ENCODE assay signal across 8 cellular contexts in genomic region chr9:35658144-35658893, GRCh38. TPM values are rescaled to one million over a fixed set of nuclear protein-coding genes. Genes with fewer than 3 reads are reported as not detected.
DNase-seq lines count a peak whose midpoint lies in the region; ATAC-seq and TF ChIP-seq lines count a peak whose summit lies in the region.

TSS of gene CCDC107 (plus strand) at chr9:35658292. CDS start at chr9:35658380, 88 bp downstream.

- TF ChIP-seq CTCF in GM06990 (IDR thresholded peaks at IDR 0.05; ENCODE audit: insufficient read depth, low read length, poor library complexity, severe bottlenecking), result peak; percentile 82
- peak; percentile 69 for TF ChIP-seq CTCF in MM.1S (IDR thresholded peaks at IDR 0.05; ENCODE audit: low read length)
- peak in 3 of 4 experiments; percentile 57 to 72 (median 69) for TF ChIP-seq CTCF in gastroesophageal sphincter (IDR thresholded peaks at IDR 0.05)

- peaks cover 20% of the 10 kb centered on the region for H3F3A ChIP-seq in MM.1S (ENCODE audit: insufficient read depth, low read length)

- H3K36me3 ChIP-seq in GM06990 (ENCODE audit: control insufficient read depth, insufficient read depth, low read length) (peaks cover 12% of the 10 kb centered on the region), MM.1S (replicated peaks; ENCODE audit: insufficient read depth, low read length) (no peaks in the 10 kb centered on the region), SK-N-MC (ENCODE audit: insufficient read depth, low read length) (peaks cover 27% of the 10 kb centered on the region), gastroesophageal sphincter (peaks cover 0 to 11% of the 10 kb centered on the region in 2 donors)

- peaks cover 37% of the 10 kb centered on the region for H3K36me3 Mint-ChIP-seq in activated naive CD4-positive, alpha-beta T cell treated with anti-CD3 and anti-CD28 coated beads for 36 hours (ENCODE audit: low read depth)

- 0% methylated on average over 5 to 16 of the region's 65 CpGs for WGBS in gastroesophageal sphincter (ENCODE audit: low coverage in 1 of 2), 2 donors

- peaks cover 1% of the 10 kb centered on the region for H3K9me3 Mint-ChIP-seq in activated naive CD4-positive, alpha-beta T cell treated with anti-CD3 and anti-CD28 coated beads for 36 hours

- no peaks in the 10 kb centered on the region for H3K9me2 ChIP-seq in MM.1S (replicated peaks; ENCODE audit: insufficient read depth, low read length)

- H3K27ac Mint-ChIP-seq in activated naive CD4-positive, alpha-beta T cell treated with anti-CD3 and anti-CD28 coated beads for 36 hours, result peak within 1 kb of the TSS; percentile 94

- H3K4me2 ChIP-seq in MM.1S (ENCODE audit: low read depth, low read length), result peak within 1 kb of the TSS; percentile 89

- peaks cover 66% of the 10 kb centered on the region for H3K4me1 Mint-ChIP-seq in activated naive CD4-positive, alpha-beta T cell treated with anti-CD3 and anti-CD28 coated beads for 36 hours (ENCODE audit: low read depth)

- H3K27me3 ChIP-seq in GM06990 (replicated peaks; ENCODE audit: control insufficient read depth, insufficient read depth, low read length) (no peaks in the 10 kb centered on the region), MM.1S (replicated peaks; ENCODE audit: insufficient read depth, low read length) (no peaks in the 10 kb centered on the region), gastroesophageal sphincter (no peaks in the 10 kb centered on the region)

- H3K4me3 ChIP-seq in GM06990 (replicated peaks; ENCODE audit: low read depth, low read length) (peak within 1 kb of the TSS; percentile 96), MM.1S (ENCODE audit: low read length) (peak within 1 kb of the TSS; percentile 74), SK-N-MC (peak within 1 kb of the TSS; percentile 90), gastroesophageal sphincter (peak within 1 kb of the TSS; percentile 70 to 97)

- H3K4me1 ChIP-seq in MM.1S (ENCODE audit: low read length) (peaks cover 13% of the 10 kb centered on the region; the same call in 1 of the 2 replicates), gastroesophageal sphincter (peaks cover 0 to 58% (median 8%) of the 10 kb centered on the region in 3 donors)

- CTCF ChIA-PET in activated naive CD4-positive, alpha-beta T cell treated with anti-CD3 and anti-CD28 coated beads for 36 hours (lab: Charles Lee), result interaction anchor here (0.6 to 11.0 kb wide), 27 partner anchors 10 to 231 kb away, joined by 3 to 149 read pairs (median 4); partner anchors contain the start of genes CREB3, GBA2, RGP1 and SIT1

- H3K27me3 Mint-ChIP-seq in activated naive CD4-positive, alpha-beta T cell treated with anti-CD3 and anti-CD28 coated beads for 36 hours (ENCODE audit: low read depth), result peaks cover 3% of the 10 kb centered on the region

- peak within 1 kb of the TSS; percentile 84 for H3K4me3 Mint-ChIP-seq in activated naive CD4-positive, alpha-beta T cell treated with anti-CD3 and anti-CD28 coated beads for 36 hours

- H3K9me3 ChIP-seq in MM.1S (replicated peaks; ENCODE audit: insufficient read depth, low read length) (no peaks in the 10 kb centered on the region), SK-N-MC (ENCODE audit: low read depth, low read length) (no peaks in the 10 kb centered on the region), gastroesophageal sphincter (no peaks in the 10 kb centered on the region)

- peak within 1 kb of the TSS; percentile 80 for H2AFZ ChIP-seq in MM.1S (ENCODE audit: low read length)

- peak within 1 kb of the TSS; percentile 91 for H3K27ac ChIP-seq in MM.1S (ENCODE audit: low read length)
- peak within 1 kb of the TSS; percentile 97 for H3K27ac ChIP-seq in SK-N-MC
- H3K27ac ChIP-seq in gastroesophageal sphincter, result peak within 1 kb of the TSS; percentile 94 to 100 (median 100)
- H3K27ac ChIP-seq in temporal lobe (ENCODE audit: low read depth, low read length), result peak within 1 kb of the TSS; percentile 98

- intact Hi-C loops in activated naive CD4-positive, alpha-beta T cell treated with anti-CD3 and anti-CD28 coated beads for 36 hours (cut with micrococcal nuclease), result loop anchor here (1.0 to 10.0 kb wide), 2 partner anchors 70 to 826 kb away; no protein-coding TSS in a partner anchor

- H3K9ac ChIP-seq in MM.1S (ENCODE audit: low read length), result peak within 1 kb of the TSS; percentile 88
- H3K9ac ChIP-seq in SK-N-MC (ENCODE audit: insufficient read length), result peak within 1 kb of the TSS; percentile 86

- H4K20me1 ChIP-seq in MM.1S (ENCODE audit: insufficient read depth, low read length), result no peaks in the 10 kb centered on the region

- DNase-seq in GM06990 (ENCODE audit: extremely low read depth, insufficient read length) (peak; percentile 90), HCEC 1CT (peak; percentile 76), MM.1S (peak; percentile 86), SK-N-MC (ENCODE audit: low read depth, low spot score) (no peak), nucleus accumbens (lab: John Stamatoyannopoulos, UW) (peak in 54 of 56 donors; percentile 32 to 91 (median 78))
- DNase-seq in activated naive CD4-positive, alpha-beta T cell treated with anti-CD3 and anti-CD28 coated beads for 36 hours, result peak; percentile 83

- peaks cover 14% of the 10 kb centered on the region for H3K79me2 ChIP-seq in MM.1S (ENCODE audit: low read length)

- TF ChIP-seq POLR2A in gastroesophageal sphincter (IDR thresholded peaks at IDR 0.05), result peak; percentile 97

- no peak for TF ChIP-seq EP300 in gastroesophageal sphincter (IDR thresholded peaks at IDR 0.05)

- peak; percentile 76 for ATAC-seq in gastroesophageal sphincter

RNA-seq across cellular contexts. Expression of gene CCDC107, which starts in this region (rescaled TPM):
- total RNA-seq in activated naive CD4-positive, alpha-beta T cell treated with anti-CD3 and anti-CD28 coated beads for 36 hours, result 1 to 10 TPM; 5.6 to 6.4 TPM
- total RNA-seq in gastroesophageal sphincter (10 to 100 TPM; 61.9 to 94.2 (median 87.0) TPM), temporal lobe (7.9 TPM)
